Comparison of ENCODE assay signal across 8 cellular contexts in the genomic region with DNA sequence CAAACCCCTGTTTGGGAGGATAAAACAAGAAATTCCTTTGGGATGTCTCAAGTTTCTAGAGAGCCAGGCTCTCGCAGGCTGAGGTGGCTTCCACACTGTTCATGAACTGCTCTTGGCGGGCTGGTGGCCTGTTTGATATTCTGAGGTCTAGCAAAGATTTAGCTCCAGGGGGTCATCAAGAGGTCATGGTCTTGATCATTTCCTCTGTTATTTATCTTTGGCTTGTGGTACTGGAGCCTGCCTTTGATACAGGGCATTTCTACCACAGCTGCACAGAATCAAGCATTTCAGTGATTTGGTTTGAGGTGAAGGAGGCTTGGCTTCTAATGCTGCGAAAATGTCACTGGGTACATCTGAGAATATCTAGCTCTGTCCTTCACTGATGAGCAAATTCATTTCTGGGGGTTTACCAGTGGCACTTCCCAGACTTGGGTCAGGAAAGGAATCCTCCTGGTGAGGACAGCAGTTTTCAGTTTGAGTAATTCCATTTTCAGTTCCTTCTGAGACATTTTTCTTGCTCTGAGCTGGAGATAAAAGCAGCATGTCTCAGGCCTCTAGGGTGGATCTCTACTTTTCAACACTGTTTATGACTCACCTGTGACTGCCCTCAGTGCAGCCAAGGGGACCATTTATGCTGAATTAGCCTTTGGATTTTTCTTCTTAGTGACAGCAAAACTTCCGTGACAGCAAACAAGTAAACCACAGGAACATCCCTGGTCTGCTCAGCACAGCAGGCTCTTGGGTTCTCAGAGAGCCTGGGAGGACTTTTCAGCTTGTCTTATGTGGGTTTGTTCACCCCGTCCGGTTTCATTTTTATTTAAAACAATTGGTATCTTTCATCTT.
A peak's percentile ranks its signal among the peaks of the same experiment; 100 is the strongest.
DNase-seq lines count a peak whose midpoint lies in the region; ATAC-seq and TF ChIP-seq lines count a peak whose summit lies in the region.

No MANE protein-coding gene starts in this region.

- H3K4me1 Mint-ChIP-seq in stimulated activated naive CD8-positive, alpha-beta T cell treated with anti-CD3 and anti-CD28 coated beads, Interleukin-15, amount 100 ng/mL, for 72 hours, result peaks cover 39% of the 10 kb centered on the region

- H3K27ac ChIP-seq in thyroid gland, result no peak overlapping the region

- H3K27me3 Mint-ChIP-seq in stimulated activated naive CD8-positive, alpha-beta T cell treated with anti-CD3 and anti-CD28 coated beads, Interleukin-15, amount 100 ng/mL, for 72 hours, result peaks cover 8% of the 10 kb centered on the region

- H3K4me3 Mint-ChIP-seq in stimulated activated naive CD8-positive, alpha-beta T cell treated with anti-CD3 and anti-CD28 coated beads, Interleukin-15, amount 100 ng/mL, for 72 hours, result peak overlapping the region; percentile 50 to 67

- TF ChIP-seq CTCF in thyroid gland (IDR thresholded peaks at IDR 0.05), result no peak

- H3K9me3 ChIP-seq in thyroid gland, result no peaks in the 10 kb centered on the region

- no peaks in the 10 kb centered on the region for H3K9me3 Mint-ChIP-seq in stimulated activated naive CD8-positive, alpha-beta T cell treated with anti-CD3 and anti-CD28 coated beads, Interleukin-15, amount 100 ng/mL, for 72 hours

- ATAC-seq in GM19467 (IDR thresholded peaks at IDR 0.05; ENCODE audit: unreplicated experiment) (peak; percentile 81), HG03521 (IDR thresholded peaks at IDR 0.05; ENCODE audit: unreplicated experiment) (peak; percentile 82), left cardiac atrium (peak; percentile 33 to 83)
- ATAC-seq in stimulated activated naive CD8-positive, alpha-beta T cell treated with anti-CD3 and anti-CD28 coated beads, Interleukin-15, amount 100 ng/mL, for 72 hours, result peak; percentile 93

- intact Hi-C loops in left cardiac atrium (cut with DNase I), result no loop called here
- intact Hi-C loops in thyroid gland (cut with DNase I), result no loop called here

- no peak for TF ChIP-seq POLR2A in thyroid gland (IDR thresholded peaks at IDR 0.05)

- peak overlapping the region; percentile 54 to 96 for H3K27ac Mint-ChIP-seq in stimulated activated naive CD8-positive, alpha-beta T cell treated with anti-CD3 and anti-CD28 coated beads, Interleukin-15, amount 100 ng/mL, for 72 hours

- no peak overlapping the region for H3K4me3 ChIP-seq in thyroid gland (replicated peaks in 1 of 3)

- DNase-seq in Daoy (ENCODE audit: low read depth) (peak; percentile 71), left cardiac atrium (no peak), mucosa of gallbladder (ENCODE audit: low spot score) (no peak), thyroid gland (no peak)
- peak; percentile 72 for DNase-seq in activated CD8-positive, alpha-beta memory T cell treated with anti-CD3 and anti-CD28 coated beads for 24 hours
- DNase-seq in stimulated activated naive CD8-positive, alpha-beta T cell treated with anti-CD3 and anti-CD28 coated beads, Interleukin-15, amount 100 ng/mL, for 72 hours, result peak; percentile 63 to 80

- peaks cover 0 to 14% of the 10 kb centered on the region in 2 donors for H3K4me1 ChIP-seq in thyroid gland

- H3K27me3 ChIP-seq in thyroid gland, result no peaks in the 10 kb centered on the region

- WGBS in thyroid gland, 2 donors, result 77 to 86% methylated on average over 6 of the region's 6 CpGs

- no peaks in the 10 kb centered on the region for H3K36me3 ChIP-seq in thyroid gland

Comparison
In these comparisons a context has a peak if more than half of its experiments do, and no peak if none do; other contexts are left out.
1. DNase-seq: peak in Daoy (single experiment), activated CD8-positive, alpha-beta memory T cell treated with anti-CD3 and anti-CD28 coated beads for 24 hours (single experiment) and stimulated activated naive CD8-positive, alpha-beta T cell treated with anti-CD3 and anti-CD28 coated beads, Interleukin-15, amount 100 ng/mL, for 72 hours (2 of 2); none in left cardiac atrium (single experiment), mucosa of gallbladder (single experiment) and thyroid gland (0 of 2).
2. Peak in every context shown above with its lines, with median percentiles within 50 percentile points of each other: ATAC-seq.